Comparison of ENCODE assay signal across 38 cellular contexts in genomic region chr2:130289780-130290179, GRCh38.
"Had no signal": no experiment of that assay in that cellular context is flagged by ENCODE, and none has a peak within 500 bp of the region (broad histone marks: within the 10 kb centered on the region; RNA-seq: fewer than 3 reads in every experiment).

No MANE protein-coding gene starts in this region.

- H3K27ac Mint-ChIP-seq: activated CD4-positive, alpha-beta memory T cell treated with anti-CD3 and anti-CD28 coated beads for 36 hours; activated CD4-positive, alpha-beta T cell treated with anti-CD3 and anti-CD28 coated beads for 36 hours; activated CD4-positive, alpha-beta T cell treated with anti-CD3 and anti-CD28 coated beads, Interleukin-2, amount 10 ng/mL, durations not matched to agents 24 days and 14 days; activated CD8-positive, alpha-beta memory T cell treated with anti-CD3 and anti-CD28 coated beads, Interleukin-2, amount 10 ng/mL, durations not matched to agents 7 days and 5 days; activated CD8-positive, alpha-beta T cell treated with anti-CD3 and anti-CD28 coated beads, Interleukin-2, amount 10 ng/mL, durations not matched to agents 7 days and 5 days; activated naive CD4-positive, alpha-beta T cell treated with anti-CD3 and anti-CD28 coated beads for 36 hours; activated naive CD4-positive, alpha-beta T cell treated with anti-CD3 and anti-CD28 coated beads, Interleukin-2, amount 50 U/mL, for 24 hours; activated naive CD8-positive, alpha-beta T cell treated with anti-CD3 and anti-CD28 coated beads for 36 hours; activated naive CD8-positive, alpha-beta T cell treated with anti-CD3 and anti-CD28 coated beads, Interleukin-2, amount 50 U/mL, for 24 hours; activated T-helper 1 cell treated with anti-CD3 and anti-CD28 coated beads, Interleukin-12 subunit alpha, Interleukin-12 subunit beta, Interleukin-2, Interleukin-4 antibody, amounts not matched to agents 30 ng/mL and 10 ng/mL and 1 ng/mL, durations not matched to agents 14 hours and 24 hours and 36 hours; activated T-helper 2 cell treated with anti-CD3 and anti-CD28 coated beads, Interferon-gamma antibody, Interleukin-2, Interleukin-4, amounts not matched to agents 10 μg/mL and 5 μg/mL and 100 μg/mL, durations not matched to agents 14 hours and 24 hours and 36 hours; T-helper 17 cell; T-helper 2 cell treated with Interferon-gamma antibody and Interleukin-4, amounts not matched to agents 5 μg/mL and 100 μg/mL, for 36 hours had no signal

- H3K27me3 ChIP-seq: adrenal gland, body of pancreas, cardiac muscle cell, colonic mucosa, gastrocnemius medialis had no signal

- H3K4me1 Mint-ChIP-seq: activated CD4-positive, alpha-beta T cell treated with anti-CD3 and anti-CD28 coated beads for 36 hours; activated CD4-positive, alpha-beta T cell treated with anti-CD3 and anti-CD28 coated beads, Interleukin-2, amount 10 ng/mL, durations not matched to agents 24 days and 14 days; activated CD8-positive, alpha-beta memory T cell treated with anti-CD3 and anti-CD28 coated beads, Interleukin-2, amount 10 ng/mL, durations not matched to agents 7 days and 5 days; activated naive CD4-positive, alpha-beta T cell treated with anti-CD3 and anti-CD28 coated beads, Interleukin-2, amount 50 U/mL, for 24 hours; activated naive CD8-positive, alpha-beta T cell treated with anti-CD3 and anti-CD28 coated beads for 36 hours; activated naive CD8-positive, alpha-beta T cell treated with anti-CD3 and anti-CD28 coated beads, Interleukin-2, amount 50 U/mL, for 24 hours had no signal

- H3K27ac ChIP-seq: adrenal gland, body of pancreas, cardiac muscle cell, colonic mucosa, esophagus muscularis mucosa, foreskin keratinocyte, gastrocnemius medialis, heart left ventricle had no signal

- H3K4me3 Mint-ChIP-seq: activated CD4-positive, alpha-beta memory T cell treated with anti-CD3 and anti-CD28 coated beads for 36 hours; activated CD4-positive, alpha-beta T cell treated with anti-CD3 and anti-CD28 coated beads for 36 hours; activated CD4-positive, alpha-beta T cell treated with anti-CD3 and anti-CD28 coated beads, Interleukin-2, amount 10 ng/mL, durations not matched to agents 24 days and 14 days; activated CD8-positive, alpha-beta memory T cell treated with anti-CD3 and anti-CD28 coated beads, Interleukin-2, amount 10 ng/mL, durations not matched to agents 7 days and 5 days; activated CD8-positive, alpha-beta T cell treated with anti-CD3 and anti-CD28 coated beads, Interleukin-2, amount 10 ng/mL, durations not matched to agents 7 days and 5 days; activated naive CD4-positive, alpha-beta T cell treated with anti-CD3 and anti-CD28 coated beads for 36 hours; activated naive CD4-positive, alpha-beta T cell treated with anti-CD3 and anti-CD28 coated beads, Interleukin-2, amount 50 U/mL, for 24 hours; activated naive CD8-positive, alpha-beta T cell treated with anti-CD3 and anti-CD28 coated beads for 36 hours; activated naive CD8-positive, alpha-beta T cell treated with anti-CD3 and anti-CD28 coated beads, Interleukin-2, amount 50 U/mL, for 24 hours; activated T-helper 1 cell treated with anti-CD3 and anti-CD28 coated beads, Interleukin-12 subunit alpha, Interleukin-12 subunit beta, Interleukin-2, Interleukin-4 antibody, amounts not matched to agents 30 ng/mL and 10 ng/mL and 1 ng/mL, durations not matched to agents 14 hours and 24 hours and 36 hours; T-helper 17 cell; T-helper 2 cell treated with Interferon-gamma antibody and Interleukin-4, amounts not matched to agents 5 μg/mL and 100 μg/mL, for 36 hours had no signal

- DNase-seq: activated CD4-positive, alpha-beta memory T cell treated with anti-CD3 and anti-CD28 coated beads for 36 hours; activated CD4-positive, alpha-beta T cell treated with anti-CD3 and anti-CD28 coated beads for 36 hours; activated CD4-positive, alpha-beta T cell treated with anti-CD3 and anti-CD28 coated beads, Interleukin-2, amount 10 ng/mL, durations not matched to agents 24 days and 14 days; activated CD4-positive, CD25-positive, alpha-beta regulatory T cell; activated CD4-positive, CD25-positive, alpha-beta regulatory T cell treated with anti-CD3 and anti-CD28 coated beads, Interleukin-2, amount 50 U/mL, for 72 hours; activated CD8-positive, alpha-beta memory T cell treated with anti-CD3 and anti-CD28 coated beads, Interleukin-2, amount 10 ng/mL, durations not matched to agents 7 days and 5 days; activated CD8-positive, alpha-beta memory T cell treated with anti-CD3 and anti-CD28 coated beads, Interleukin-2, amount 50 U/mL, for 4 hours; activated CD8-positive, alpha-beta T cell treated with anti-CD3 and anti-CD28 coated beads, Interleukin-2, amount 10 ng/mL, durations not matched to agents 7 days and 5 days; activated effector memory CD4-positive, alpha-beta T cell treated with anti-CD3 and anti-CD28 coated beads, Interleukin-2, amount 50 U/mL, for 16 hours; activated naive CD4-positive, alpha-beta T cell treated with anti-CD3 and anti-CD28 coated beads for 36 hours; activated naive CD8-positive, alpha-beta T cell treated with anti-CD3 and anti-CD28 coated beads for 36 hours; activated naive CD8-positive, alpha-beta T cell treated with anti-CD3 and anti-CD28 coated beads, Interleukin-2, amount 50 U/mL, for 24 hours; activated T-cell treated with anti-CD3 and anti-CD28 coated beads, Interleukin-2, amount 50 U/mL, for 1 hour; activated T-cell treated with anti-CD3 and anti-CD28 coated beads, Interleukin-2, amount 50 U/mL, for 48 hours; adrenal gland; amygdala; aorta; body of pancreas; central memory CD4-positive, alpha-beta T cell; cerebellar nuclear complex; colonic mucosa; effector CD8-positive, alpha-beta T cell; erythroblast; gastrocnemius medialis; glutamatergic neuron; heart left ventricle; T-helper 1 cell; T-helper 17 cell; T1000 had no signal

- H3K36me3 ChIP-seq: adrenal gland, cardiac muscle cell, colonic mucosa, esophagus muscularis mucosa, gastrocnemius medialis, heart left ventricle had no signal

- H3K9me3 ChIP-seq: adrenal gland, body of pancreas, colonic mucosa, esophagus muscularis mucosa, gastrocnemius medialis, heart left ventricle had no signal

- FAIRE-seq: endometrium, endothelial cell of umbilical vein had no signal

- H3K4me3 ChIP-seq: adrenal gland, body of pancreas, cardiac muscle cell, colonic mucosa, esophagus muscularis mucosa, gastrocnemius medialis, heart left ventricle had no signal

- H3K36me3 Mint-ChIP-seq: activated CD4-positive, alpha-beta memory T cell treated with anti-CD3 and anti-CD28 coated beads for 36 hours; activated CD8-positive, alpha-beta memory T cell treated with anti-CD3 and anti-CD28 coated beads, Interleukin-2, amount 10 ng/mL, durations not matched to agents 7 days and 5 days; activated naive CD4-positive, alpha-beta T cell treated with anti-CD3 and anti-CD28 coated beads, Interleukin-2, amount 50 U/mL, for 24 hours; activated naive CD8-positive, alpha-beta T cell treated with anti-CD3 and anti-CD28 coated beads for 36 hours had no signal

- H3K4me1 ChIP-seq: adrenal gland, body of pancreas, colonic mucosa, esophagus muscularis mucosa, foreskin keratinocyte, gastrocnemius medialis, heart left ventricle had no signal

- H3K9me3 Mint-ChIP-seq: activated CD4-positive, alpha-beta memory T cell treated with anti-CD3 and anti-CD28 coated beads for 36 hours; activated CD4-positive, alpha-beta T cell treated with anti-CD3 and anti-CD28 coated beads, Interleukin-2, amount 10 ng/mL, durations not matched to agents 24 days and 14 days; activated naive CD4-positive, alpha-beta T cell treated with anti-CD3 and anti-CD28 coated beads for 36 hours; activated naive CD4-positive, alpha-beta T cell treated with anti-CD3 and anti-CD28 coated beads, Interleukin-2, amount 50 U/mL, for 24 hours; activated naive CD8-positive, alpha-beta T cell treated with anti-CD3 and anti-CD28 coated beads for 36 hours; activated naive CD8-positive, alpha-beta T cell treated with anti-CD3 and anti-CD28 coated beads, Interleukin-2, amount 50 U/mL, for 24 hours; activated T-helper 1 cell treated with anti-CD3 and anti-CD28 coated beads, Interleukin-12 subunit alpha, Interleukin-12 subunit beta, Interleukin-2, Interleukin-4 antibody, amounts not matched to agents 30 ng/mL and 10 ng/mL and 1 ng/mL, durations not matched to agents 14 hours and 24 hours and 36 hours; activated T-helper 2 cell treated with anti-CD3 and anti-CD28 coated beads, Interferon-gamma antibody, Interleukin-2, Interleukin-4, amounts not matched to agents 10 μg/mL and 5 μg/mL and 100 μg/mL, durations not matched to agents 14 hours and 24 hours and 36 hours; T-helper 2 cell treated with Interferon-gamma antibody and Interleukin-4, amounts not matched to agents 5 μg/mL and 100 μg/mL, for 36 hours had no signal
